ENCODE assay signal across 10 cellular contexts in the genomic region with DNA sequence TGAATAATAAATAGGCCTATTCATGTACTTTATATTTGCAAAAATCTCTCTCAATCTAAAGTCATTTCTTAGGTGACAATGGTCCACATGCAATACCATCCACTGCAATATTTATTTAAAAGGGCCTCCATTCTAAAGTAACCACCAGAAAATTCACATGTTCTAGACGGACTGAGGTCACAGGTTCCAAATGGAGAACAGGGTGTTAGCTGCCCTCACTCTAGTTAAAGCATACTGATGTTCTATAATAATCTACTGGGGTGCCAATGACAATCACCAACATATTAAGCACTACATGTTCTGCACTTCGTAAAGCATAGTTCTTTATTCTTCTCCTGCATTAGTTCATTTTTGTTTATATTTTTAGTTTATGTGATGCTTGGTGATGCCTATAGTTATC. TPM values are rescaled to one million over a fixed set of nuclear protein-coding genes. Genes with fewer than 3 reads are reported as not detected.
DNase-seq lines count a peak whose midpoint lies in the region; ATAC-seq and TF ChIP-seq lines count a peak whose summit lies in the region.
"Had no signal": no experiment of that assay in that cellular context is flagged by ENCODE, and none has a peak within 500 bp of the region (broad histone marks: within the 10 kb centered on the region; RNA-seq: fewer than 3 reads in every experiment).

No MANE protein-coding gene starts in this region.

- H3K9me3 Mint-ChIP-seq in Calu3 (ENCODE audit: low read depth, unreplicated experiment) (no peaks in the 10 kb centered on the region), neural progenitor cell (no peaks in the 10 kb centered on the region)

- TF ChIP-seq CTCF in Calu3 (IDR thresholded peaks at IDR 0.05; ENCODE audit: unreplicated experiment): no peak
- no peak for TF ChIP-seq CTCF in neural progenitor cell (IDR thresholded peaks at IDR 0.05)
- TF ChIP-seq CTCF in foreskin keratinocyte (conservative IDR thresholded peaks at IDR 0.05): no peak

- H3K27me3 Mint-ChIP-seq in Calu3 (ENCODE audit: unreplicated experiment) (no peaks in the 10 kb centered on the region), neural progenitor cell (ENCODE audit: insufficient read depth, low read depth) (peaks cover 4% of the 10 kb centered on the region)

- H3K27ac Mint-ChIP-seq in Calu3 (ENCODE audit: unreplicated experiment) (no peak overlapping the region), neural progenitor cell (peak overlapping the region; percentile 93)

- no peak for ATAC-seq in foreskin keratinocyte
- ATAC-seq in GM19467 (IDR thresholded peaks at IDR 0.05; ENCODE audit: unreplicated experiment): no peak

- H3K27me3 ChIP-seq in NT2/D1 (ENCODE audit: insufficient read depth, insufficient read length): no peaks in the 10 kb centered on the region
- no peaks in the 10 kb centered on the region for H3K27me3 ChIP-seq in duodenal mucosa (ENCODE audit: control insufficient read depth in 1 of 2, insufficient read depth in 2 of 2, low read length in 2 of 2)
- H3K27me3 ChIP-seq in neural progenitor cell: no peaks in the 10 kb centered on the region
- H3K27me3 ChIP-seq in foreskin keratinocyte: no peaks in the 10 kb centered on the region

- H3K4me1 ChIP-seq in NT2/D1 (ENCODE audit: insufficient read depth, insufficient read length) (no peaks in the 10 kb centered on the region), duodenal mucosa (ENCODE audit: control insufficient read depth in 1 of 2, insufficient read depth in 2 of 2, low read length in 2 of 2) (peaks cover 11 to 12% of the 10 kb centered on the region in 2 donors), neural progenitor cell (peaks cover 10% of the 10 kb centered on the region), foreskin keratinocyte (peaks cover 7% of the 10 kb centered on the region)

- H3K4me3 Mint-ChIP-seq in Calu3 (ENCODE audit: low read depth, unreplicated experiment) (peak overlapping the region; percentile 96), neural progenitor cell (peak overlapping the region; percentile 97)

- H3K4me3 ChIP-seq in NT2/D1 (ENCODE audit: insufficient read length, low read depth) (peak overlapping the region; percentile 92), duodenal mucosa (ENCODE audit: low read depth in 1 of 2, low read length in 2 of 2) (peak overlapping the region; percentile 95 to 99), neural progenitor cell (peak overlapping the region; percentile 85)

- no peak overlapping the region for H3K27ac ChIP-seq in duodenal mucosa (ENCODE audit: low read depth, low read length)
- no peak overlapping the region for H3K27ac ChIP-seq in neural progenitor cell
- no peak overlapping the region for H3K27ac ChIP-seq in foreskin keratinocyte

- H2AFZ ChIP-seq in neural progenitor cell (replicated peaks): no peak overlapping the region

- peaks cover 61% of the 10 kb centered on the region for H3K79me2 ChIP-seq in neural progenitor cell (ENCODE audit: low read depth)

- H3K9me3 ChIP-seq in NT2/D1 (ENCODE audit: insufficient read depth, low read length): no peaks in the 10 kb centered on the region
- H3K9me3 ChIP-seq in duodenal mucosa (ENCODE audit: control insufficient read depth in 1 of 2, low read length in 2 of 2): no peaks in the 10 kb centered on the region
- H3K9me3 ChIP-seq in neural progenitor cell (ENCODE audit: low read depth): no peaks in the 10 kb centered on the region

- no peak for DNase-seq in Calu3
- no peak for DNase-seq in NT2/D1 (ENCODE audit: low read depth, low spot score)
- no peak for DNase-seq in neural progenitor cell (ENCODE audit: low spot score)
- no peak for DNase-seq in foreskin keratinocyte
- no peak for DNase-seq in germinal center (ENCODE audit: low spot score)
- DNase-seq in stimulated activated CD4-positive, alpha-beta T cell treated with anti-CD3 and anti-CD28 coated beads, Interleukin-1b, Interleukin-23, amount 100 ng/mL, for 48 hours: no peak
- DNase-seq: NCI-H1694; stimulated activated CD4-positive, alpha-beta T cell treated with anti-CD3 and anti-CD28 coated beads, Interleukin-12 subunit alpha, Interleukin-12 subunit beta, amount 100 ng/mL, for 4 hours had no signal

- H3K36me3 ChIP-seq in NT2/D1 (ENCODE audit: insufficient read depth, insufficient read length, low read length): peaks cover 14% of the 10 kb centered on the region
- peaks cover 3 to 12% of the 10 kb centered on the region in 2 donors for H3K36me3 ChIP-seq in duodenal mucosa (ENCODE audit: control insufficient read depth in 1 of 2, insufficient read depth in 2 of 2, low read length in 2 of 2)
- peaks cover 3% of the 10 kb centered on the region for H3K36me3 ChIP-seq in neural progenitor cell

- intact Hi-C loops in Calu3 (cut with micrococcal nuclease; ENCODE audit: unreplicated experiment): no loop called here

- H3K4me2 ChIP-seq in neural progenitor cell: peak overlapping the region; percentile 96

- peaks cover 14% of the 10 kb centered on the region for H4K20me1 ChIP-seq in neural progenitor cell (ENCODE audit: low read depth)

- peak overlapping the region; percentile 36 for H3K9ac ChIP-seq in NT2/D1 (ENCODE audit: insufficient read length, low read depth)
- H3K9ac ChIP-seq in duodenal mucosa (ENCODE audit: low read depth in 1 of 2, low read length in 2 of 2): peak overlapping the region in 1 of 2 donors; percentile 78
- H3K9ac ChIP-seq in neural progenitor cell: no peak overlapping the region

- H3K36me3 Mint-ChIP-seq in Calu3 (ENCODE audit: insufficient read depth, unreplicated experiment) (peaks cover 29% of the 10 kb centered on the region), neural progenitor cell (peaks cover 9% of the 10 kb centered on the region)

- TSS peak; percentile 65 for BruUV-seq in Calu3 (replicated peaks; lab: Mats Ljungman, UMichigan)

- H3F3A ChIP-seq in neural progenitor cell (ENCODE audit: low read depth): peaks cover 10% of the 10 kb centered on the region

- CTCF ChIA-PET in Calu3 (lab: Charles Lee): no interaction called here

- peaks cover 12% of the 10 kb centered on the region for H3K4me1 Mint-ChIP-seq in Calu3 (ENCODE audit: low read depth, unreplicated experiment)
- peaks cover 12% of the 10 kb centered on the region for H3K4me1 Mint-ChIP-seq in neural progenitor cell

RNA-seq across cellular contexts. Expression of a gene that starts 1.2 kb away (rescaled TPM):
- 41.7 and 50.0 TPM in 2 replicates for total RNA-seq in Calu3 (2022)
- total RNA-seq in neural progenitor cell (ENCODE audit: low replicate concordance): 149 and 215 TPM in 2 replicates
- 76.8 and 86.9 TPM in 2 replicates for total RNA-seq in foreskin keratinocyte
- polyA plus RNA-seq in foreskin keratinocyte: 18.3 and 24.8 TPM in 2 replicates
